In the genomic region with DNA sequence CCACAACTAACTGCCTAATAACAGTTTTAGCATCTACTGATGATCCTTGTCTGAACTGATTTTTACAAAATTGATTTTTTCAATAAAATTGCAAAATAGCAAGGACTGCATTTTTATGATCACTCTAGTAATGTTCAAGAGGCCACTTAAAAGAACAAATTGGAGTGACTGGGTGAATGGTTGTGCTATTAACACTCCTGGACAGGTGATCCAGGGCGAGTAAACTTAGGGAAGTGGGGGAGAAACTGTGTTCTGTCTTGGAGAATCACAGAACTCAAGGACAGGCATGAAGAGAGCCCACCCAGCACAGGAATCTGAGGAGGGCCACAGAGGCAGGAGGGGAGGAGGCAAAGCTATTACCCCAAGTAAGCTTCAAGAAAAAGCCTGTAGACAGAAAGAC, we compare ENCODE assay signal across 27 cellular contexts.
DNase-seq lines count a peak whose midpoint lies in the region; ATAC-seq, FAIRE-seq and TF ChIP-seq lines count a peak whose summit lies in the region.
"Had no signal": no experiment of that assay in that cellular context is flagged by ENCODE, and none has a peak within 500 bp of the region (broad histone marks: within the 10 kb centered on the region; RNA-seq: fewer than 3 reads in every experiment).

No MANE protein-coding gene starts in this region.

- TF ChIP-seq CTCF in testis (IDR thresholded peaks at IDR 0.05) (no peak), kidney (IDR thresholded peaks at IDR 0.05; ENCODE audit: borderline replicate concordance, extremely low read depth, insufficient read depth) (no peak)

- no peak for DNase-seq in activated naive CD4-positive, alpha-beta T cell treated with Interleukin-2 at 50 U/mL for 16 hours
- DNase-seq in T-cell (no peak), memory B cell (ENCODE audit: low spot score in 2 of 2) (no peak), testis (peak; percentile 4), NCI-H82 treated with DMSO at 0.1 percent for 48 hours (lab: John Stamatoyannopoulos, UW; ENCODE audit: unreplicated experiment) (no peak), kidney (no peak), hepatic stellate cell (ENCODE audit: low spot score) (no peak)
- DNase-seq: activated B cell treated with CpG ODN at 0.5 μM for 24 hours; caudate nucleus; DMS53; foreskin melanocyte; H9; KBM-7; NCI-H1105; NCI-H187; right cardiac atrium; SJCRH30; spleen; stimulated activated CD4-positive, alpha-beta T cell treated with anti-CD3 and anti-CD28 coated beads, Interleukin-2, amount 100 ng/mL, for 24 hours; stomach had no signal

- H3K9me3 Mint-ChIP-seq in activated naive CD4-positive, alpha-beta T cell treated with anti-CD3 and anti-CD28 coated beads, Interleukin-2, amount 50 U/mL, for 24 hours: no peaks in the 10 kb centered on the region
- no peaks in the 10 kb centered on the region for H3K9me3 Mint-ChIP-seq in T-cell
- no peaks in the 10 kb centered on the region for H3K9me3 Mint-ChIP-seq in memory B cell
- H3K9me3 Mint-ChIP-seq: activated B cell treated with CpG ODN at 0.5 μM for 24 hours had no signal

- H3K27me3 ChIP-seq in testis: no peaks in the 10 kb centered on the region
- H3K27me3 ChIP-seq: ascending aorta, hepatocyte, SJCRH30, spleen, stomach, tibial nerve had no signal

- H3K4me1 ChIP-seq in testis (no peaks in the 10 kb centered on the region), kidney (ENCODE audit: control insufficient read depth in 1 of 2, insufficient read depth in 1 of 2, low read depth in 1 of 2, low read length in 2 of 2) (no peaks in the 10 kb centered on the region)

- 88% methylated on average over 1 of the region's 1 CpG for WGBS in testis, 2 donors

- CTCF ChIA-PET in T-cell (lab: Charles Lee): interaction anchor here in 1 of 2 donors (0.9 to 1.2 kb wide), 2 partner anchors 10 to 200 kb away, joined by 3 read pairs; no protein-coding TSS in a partner anchor

- peaks cover 89% of the 10 kb centered on the region for H3K4me1 Mint-ChIP-seq in activated naive CD4-positive, alpha-beta T cell treated with anti-CD3 and anti-CD28 coated beads, Interleukin-2, amount 50 U/mL, for 24 hours
- H3K4me1 Mint-ChIP-seq in T-cell: peaks cover 85 to 89% (median 88%) of the 10 kb centered on the region in 3 donors
- H3K4me1 Mint-ChIP-seq in memory B cell: peaks cover 41% of the 10 kb centered on the region

- H3K4me3 ChIP-seq in testis (no peak overlapping the region), kidney (ENCODE audit: low read length in 2 of 2) (no peak overlapping the region)
- H3K4me3 ChIP-seq: A549, ascending aorta, hepatocyte, lung, SJCRH30, spleen, stomach, tibial nerve had no signal

- no peak for ATAC-seq in T-cell (replicated peaks in 1 of 4)
- ATAC-seq in memory B cell (ENCODE audit: low read depth): no peak
- ATAC-seq: A549, right cardiac atrium had no signal

- peaks cover 12% of the 10 kb centered on the region for H3K36me3 Mint-ChIP-seq in activated naive CD4-positive, alpha-beta T cell treated with anti-CD3 and anti-CD28 coated beads, Interleukin-2, amount 50 U/mL, for 24 hours
- H3K36me3 Mint-ChIP-seq in T-cell (peaks cover 37% of the 10 kb centered on the region), memory B cell (peaks cover 22% of the 10 kb centered on the region)

- H3K9ac ChIP-seq in kidney (ENCODE audit: low read length in 2 of 2): no peak overlapping the region

- H3K27ac ChIP-seq in testis: no peak overlapping the region
- H3K27ac ChIP-seq in kidney (ENCODE audit: low read depth in 2 of 2, low read length in 2 of 2): no peak overlapping the region
- H3K27ac ChIP-seq: A549, hepatocyte, SJCRH30, stomach had no signal

- POLR2A ChIA-PET in T-cell (lab: Charles Lee): interaction anchor here in 1 of 2 donors (0.6 kb wide), 1 partner anchor 85 kb away, joined by 3 read pairs; no protein-coding TSS in a partner anchor

- H3K9me3 ChIP-seq in testis (no peaks in the 10 kb centered on the region), kidney (ENCODE audit: control insufficient read depth in 1 of 2, low read length in 2 of 2) (no peaks in the 10 kb centered on the region)
- H3K9me3 ChIP-seq: ascending aorta, SJCRH30, spleen, stomach, tibial nerve had no signal

- H3K27me3 Mint-ChIP-seq in activated naive CD4-positive, alpha-beta T cell treated with anti-CD3 and anti-CD28 coated beads, Interleukin-2, amount 50 U/mL, for 24 hours: no peaks in the 10 kb centered on the region
- no peaks in the 10 kb centered on the region for H3K27me3 Mint-ChIP-seq in T-cell
- no peaks in the 10 kb centered on the region for H3K27me3 Mint-ChIP-seq in memory B cell
- H3K27me3 Mint-ChIP-seq: activated B cell treated with CpG ODN at 0.5 μM for 24 hours had no signal

- H3K4me3 Mint-ChIP-seq in activated naive CD4-positive, alpha-beta T cell treated with anti-CD3 and anti-CD28 coated beads, Interleukin-2, amount 50 U/mL, for 24 hours: no peak overlapping the region
- H3K4me3 Mint-ChIP-seq in T-cell (peak overlapping the region in 1 of 3 donors; percentile 32), memory B cell (no peak overlapping the region)
- H3K4me3 Mint-ChIP-seq: activated B cell treated with CpG ODN at 0.5 μM for 24 hours, H9, neural crest cell had no signal

- H3K36me3 ChIP-seq in testis (ENCODE audit: low read depth, missing control alignments) (no peaks in the 10 kb centered on the region), kidney (ENCODE audit: control insufficient read depth in 1 of 2, insufficient read depth in 2 of 2, low read length in 2 of 2) (no peaks in the 10 kb centered on the region)
- H3K36me3 ChIP-seq: ascending aorta, SJCRH30, stomach had no signal

- TF ChIP-seq POLR2A in testis (IDR thresholded peaks at IDR 0.05): no peak

- intact Hi-C loops in testis (cut with DNase I; ENCODE audit: low total_unique reads): no loop called here
- intact Hi-C loops in kidney (cut with DNase I): no loop called here

- H3K27ac Mint-ChIP-seq in activated naive CD4-positive, alpha-beta T cell treated with anti-CD3 and anti-CD28 coated beads, Interleukin-2, amount 50 U/mL, for 24 hours: peak overlapping the region; percentile 79
- H3K27ac Mint-ChIP-seq in T-cell (peak overlapping the region; percentile 70), memory B cell (peak overlapping the region; percentile 81)
- H3K27ac Mint-ChIP-seq: H9 had no signal

- no peak for FAIRE-seq in kidney (lab: Jason Lieb, UNC)
- FAIRE-seq: A549 had no signal
